17 cellular contexts compared by ENCODE assay signal in the genomic region with DNA sequence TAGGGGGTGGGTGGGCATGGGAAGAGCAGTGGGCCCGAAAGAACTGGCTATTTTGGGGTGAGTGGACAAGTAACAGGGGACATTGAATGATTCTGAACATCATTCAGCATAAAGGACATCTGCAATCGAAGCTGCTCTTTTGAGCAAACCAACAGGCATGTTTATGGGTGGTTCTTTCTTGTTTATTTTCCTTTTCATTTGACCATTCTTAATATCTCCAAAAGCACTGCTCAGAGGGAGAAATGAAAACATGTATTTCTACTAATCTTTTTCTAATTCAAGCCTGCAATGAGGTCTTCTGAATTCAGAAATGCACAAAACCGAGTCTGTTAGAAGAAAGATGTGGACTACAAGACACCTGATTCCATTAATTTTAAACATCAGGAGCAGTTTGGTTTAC. TPM values are rescaled to one million over a fixed set of nuclear protein-coding genes. Genes with fewer than 3 reads are reported as not detected.
DNase-seq lines count a peak whose midpoint lies in the region; ATAC-seq, FAIRE-seq and TF ChIP-seq lines count a peak whose summit lies in the region.
"Had no signal": no experiment of that assay in that cellular context is flagged by ENCODE, and none has a peak within 500 bp of the region (broad histone marks: within the 10 kb centered on the region; RNA-seq: fewer than 3 reads in every experiment).

No MANE protein-coding gene starts in this region.

- no peak for DNase-seq in A549 (ENCODE audit: low read depth in 1 of 2, low spot score in 1 of 2)
- no peak for DNase-seq in IMR-90
- DNase-seq in endodermal cell: no peak
- no peak for DNase-seq in trophoblast cell
- no peak for DNase-seq in SIG-M5 treated with dmso at 0.1 percent for 504 hours (lab: John Stamatoyannopoulos, UW; ENCODE audit: unreplicated experiment)
- DNase-seq in activated CD4-positive, alpha-beta T cell treated with anti-CD3 and anti-CD28 coated beads, Interleukin-2, amount 10 ng/mL, durations not matched to agents 24 days and 14 days: no peak
- DNase-seq: activated CD4-positive, alpha-beta T cell treated with anti-CD3 and anti-CD28 coated beads for 48 hours; activated effector memory CD4-positive, alpha-beta T cell treated with Interleukin-2 at 50 U/mL for 16 hours; DMS153; MG63; NCI-H1694; pancreas; stimulated activated CD4-positive, alpha-beta T cell treated with anti-CD3 and anti-CD28 coated beads, Interleukin-4, amount 100 ng/mL, for 24 hours had no signal

- peak overlapping the region; percentile 97 for H3K4ac ChIP-seq in IMR-90 (ENCODE audit: low read depth, low read length)
- H3K4ac ChIP-seq in trophoblast cell (ENCODE audit: low read depth, low read length): no peak overlapping the region

- no peak overlapping the region for H3K4me3 Mint-ChIP-seq in endodermal cell
- H3K4me3 Mint-ChIP-seq in activated CD4-positive, alpha-beta T cell treated with anti-CD3 and anti-CD28 coated beads, Interleukin-2, amount 10 ng/mL, durations not matched to agents 24 days and 14 days: no peak overlapping the region
- H3K4me3 Mint-ChIP-seq: CD14-positive monocyte had no signal

- H3K9me3 Mint-ChIP-seq in endodermal cell: no peaks in the 10 kb centered on the region
- H3K9me3 Mint-ChIP-seq in activated CD4-positive, alpha-beta T cell treated with anti-CD3 and anti-CD28 coated beads, Interleukin-2, amount 10 ng/mL, durations not matched to agents 24 days and 14 days: no peaks in the 10 kb centered on the region

- H3K36me3 ChIP-seq in IMR-90 (ENCODE audit: control insufficient read depth, insufficient read depth, low read length) (no peaks in the 10 kb centered on the region; the same call in 1 of the 2 replicates), endodermal cell (ENCODE audit: control insufficient read depth, insufficient read depth, low read length) (peaks cover 88% of the 10 kb centered on the region), trophoblast cell (ENCODE audit: control insufficient read depth in 1 of 2, insufficient read depth in 2 of 2, low read length in 2 of 2) (peaks cover 30 to 55% of the 10 kb centered on the region in 2 experiments)
- H3K36me3 ChIP-seq: pancreas had no signal

- H3K4me3 ChIP-seq in A549 (no peak overlapping the region), IMR-90 (ENCODE audit: insufficient read depth, low read depth, low read length) (no peak overlapping the region), endodermal cell (ENCODE audit: low read length) (no peak overlapping the region), trophoblast cell (ENCODE audit: low read depth, low read length) (no peak overlapping the region)
- H3K4me3 ChIP-seq: MG63, pancreas, skin epidermis had no signal

- H2BK12ac ChIP-seq in trophoblast cell (ENCODE audit: low read length): no peak overlapping the region

- POLR2A ChIA-PET in A549 (lab: Yijun Ruan, JAX): interaction anchor here (0.6 kb wide), 1 partner anchor 55 kb away, joined by 3 read pairs; no protein-coding TSS in a partner anchor
- POLR2A ChIA-PET in IMR-90 (lab: Charles Lee; ENCODE audit: unreplicated experiment): no interaction called here

- H3K27me3 Mint-ChIP-seq in endodermal cell (ENCODE audit: insufficient read depth): no peaks in the 10 kb centered on the region
- H3K27me3 Mint-ChIP-seq in activated CD4-positive, alpha-beta T cell treated with anti-CD3 and anti-CD28 coated beads, Interleukin-2, amount 10 ng/mL, durations not matched to agents 24 days and 14 days: peaks cover 12% of the 10 kb centered on the region

- BruUV-seq in IMR-90 (replicated peaks; lab: Mats Ljungman, UMichigan): no TSS peak

- H4K20me1 ChIP-seq in IMR-90 (ENCODE audit: insufficient read depth, low read length): no peaks in the 10 kb centered on the region

- H2AK5ac ChIP-seq in IMR-90 (ENCODE audit: low read depth, low read length) (no peak overlapping the region; the same call in 1 of the 2 replicates), trophoblast cell (ENCODE audit: low read length) (no peak overlapping the region)

- 51% methylated on average over 3 of the region's 3 CpGs for WGBS in A549 (ENCODE audit: missing lambda C conversion rate)
- WGBS in IMR-90 (ENCODE audit: extremely low coverage in 2 of 2, insufficient read length in 1 of 2), 2 experiments: no CpG with 5 or more reads among the region's 3 CpGs
- 92 to 100% methylated on average over 1 to 3 of the region's 3 CpGs for WGBS in endodermal cell (ENCODE audit: insufficient coverage in 1 of 2, insufficient read length in 1 of 2), 2 experiments
- no CpG with 5 or more reads among the region's 3 CpGs for WGBS in trophoblast cell (ENCODE audit: extremely low coverage, insufficient coverage, insufficient read length)

- peaks cover 28% of the 10 kb centered on the region for H3K9me1 ChIP-seq in IMR-90 (ENCODE audit: insufficient read depth, low read length)

- H3K18ac ChIP-seq in IMR-90 (ENCODE audit: low read depth, low read length): peak overlapping the region; percentile 40; the same call in 1 of the 2 replicates
- H3K18ac ChIP-seq in trophoblast cell (ENCODE audit: low read length): no peak overlapping the region

- peak overlapping the region; percentile 92; the same call in 1 of the 2 replicates for H3K23ac ChIP-seq in IMR-90 (ENCODE audit: low read depth, low read length)
- no peak overlapping the region for H3K23ac ChIP-seq in trophoblast cell (ENCODE audit: low read length)

- TF ChIP-seq EP300 in A549 (IDR thresholded peaks at IDR 0.05): no peak

- H3K27ac ChIP-seq in A549 (peak overlapping the region; percentile 73 to 87), IMR-90 (ENCODE audit: insufficient read depth, low read length) (no peak overlapping the region), endodermal cell (ENCODE audit: low read depth, low read length) (peak overlapping the region; percentile 98), trophoblast cell (ENCODE audit: low read depth, low read length) (peak overlapping the region; percentile 90)
- H3K27ac ChIP-seq: pancreas had no signal

- ATAC-seq in A549 (no peak), IMR-90 (ENCODE audit: low read depth) (no peak), HG02970 (IDR thresholded peaks at IDR 0.05; ENCODE audit: low FRiP score, unreplicated experiment) (no peak), GM19397 (IDR thresholded peaks at IDR 0.05; ENCODE audit: unreplicated experiment) (no peak)

- in situ Hi-C loops in IMR-90 (cut with MboI; ENCODE audit: low sequenced_read_pairs): no loop called here

- H3K27me3 ChIP-seq in IMR-90 (ENCODE audit: control insufficient read depth, insufficient read depth, low read length): no peaks in the 10 kb centered on the region
- no peaks in the 10 kb centered on the region for H3K27me3 ChIP-seq in endodermal cell (ENCODE audit: control insufficient read depth, insufficient read depth, low read length, poor library complexity, severe bottlenecking)
- no peaks in the 10 kb centered on the region for H3K27me3 ChIP-seq in trophoblast cell (ENCODE audit: insufficient read depth, low read length)
- H3K27me3 ChIP-seq: MG63, pancreas had no signal

- H3K36me3 Mint-ChIP-seq in endodermal cell (ENCODE audit: low read depth): peaks cover 38% of the 10 kb centered on the region
- H3K36me3 Mint-ChIP-seq in activated CD4-positive, alpha-beta T cell treated with anti-CD3 and anti-CD28 coated beads, Interleukin-2, amount 10 ng/mL, durations not matched to agents 24 days and 14 days (ENCODE audit: low read depth): no peaks in the 10 kb centered on the region
- H3K36me3 Mint-ChIP-seq: CD14-positive monocyte had no signal

- H4K91ac ChIP-seq in IMR-90 (ENCODE audit: insufficient read depth, low read depth, low read length): peak overlapping the region; percentile 96
- H4K91ac ChIP-seq in trophoblast cell (ENCODE audit: low read depth, low read length): no peak overlapping the region

- H4K5ac ChIP-seq in IMR-90 (ENCODE audit: low read depth, low read length): no peak overlapping the region; the same call in 1 of the 2 replicates

- H2BK15ac ChIP-seq in IMR-90 (ENCODE audit: low read depth, low read length): no peak overlapping the region; the same call in 2 of the 3 replicates

- no peaks in the 10 kb centered on the region for H3K9me3 ChIP-seq in A549
- H3K9me3 ChIP-seq in IMR-90 (ENCODE audit: control insufficient read depth, insufficient read depth, low read length): no peaks in the 10 kb centered on the region
- no peaks in the 10 kb centered on the region for H3K9me3 ChIP-seq in endodermal cell (ENCODE audit: control insufficient read depth, low read length)
- H3K9me3 ChIP-seq in trophoblast cell (ENCODE audit: insufficient read depth, low read depth, low read length): no peaks in the 10 kb centered on the region
- H3K9me3 ChIP-seq: MG63, pancreas had no signal

- no peak overlapping the region for H4K12ac ChIP-seq in trophoblast cell (ENCODE audit: low read depth, low read length)

- H3K14ac ChIP-seq in IMR-90 (replicated peaks; ENCODE audit: low read depth, low read length) (0 out of 2 replicates have a peak overlapping the region, but pooled peaks have one; percentile 93), trophoblast cell (ENCODE audit: low read length) (no peak overlapping the region)

- dilution Hi-C loops in IMR-90 (cut with HindIII; ENCODE audit: low sequenced_read_pairs, unreplicated experiment): no loop called here

- H3K27ac Mint-ChIP-seq in endodermal cell: no peak overlapping the region
- no peak overlapping the region for H3K27ac Mint-ChIP-seq in activated CD4-positive, alpha-beta T cell treated with anti-CD3 and anti-CD28 coated beads, Interleukin-2, amount 10 ng/mL, durations not matched to agents 24 days and 14 days
- H3K27ac Mint-ChIP-seq: CD14-positive monocyte had no signal

- peaks cover 35% of the 10 kb centered on the region for H3K4me1 Mint-ChIP-seq in endodermal cell
- H3K4me1 Mint-ChIP-seq in activated CD4-positive, alpha-beta T cell treated with anti-CD3 and anti-CD28 coated beads, Interleukin-2, amount 10 ng/mL, durations not matched to agents 24 days and 14 days: no peaks in the 10 kb centered on the region
- H3K4me1 Mint-ChIP-seq: CD14-positive monocyte had no signal

- TF ChIP-seq CTCF in A549 (IDR thresholded peaks at IDR 0.05): no peak
- TF ChIP-seq CTCF in IMR-90 (conservative IDR thresholded peaks at IDR 0.05; ENCODE audit: low read depth, low read length): no peak
- no peak for TF ChIP-seq CTCF in endodermal cell (conservative IDR thresholded peaks at IDR 0.05)

- H3K4me2 ChIP-seq in A549 (peak overlapping the region; percentile 73), IMR-90 (ENCODE audit: low read depth, low read length) (no peak overlapping the region; the same call in none of the 2 replicates), trophoblast cell (ENCODE audit: low read length) (no peak overlapping the region)

- no peak overlapping the region for H2AK9ac ChIP-seq in IMR-90 (replicated peaks; ENCODE audit: low read depth, low read length, poor library complexity)

- FAIRE-seq in A549 (lab: Jason Lieb, UNC): peak; percentile 13
- FAIRE-seq: pancreas had no signal

- peaks cover 10% of the 10 kb centered on the region for H3K79me2 ChIP-seq in trophoblast cell (ENCODE audit: control insufficient read depth, insufficient read depth, low read length, poor library complexity)

- H2BK120ac ChIP-seq in IMR-90 (ENCODE audit: low read depth, low read length): peak overlapping the region; percentile 95
- no peak overlapping the region for H2BK120ac ChIP-seq in trophoblast cell (ENCODE audit: insufficient read depth, low read length, poor library complexity)

- H3K4me1 ChIP-seq in A549 (peaks cover 75% of the 10 kb centered on the region), IMR-90 (ENCODE audit: control insufficient read depth, insufficient read depth, low read length) (peaks cover 39% of the 10 kb centered on the region), endodermal cell (ENCODE audit: control insufficient read depth, insufficient read depth, low read length) (peaks cover 14% of the 10 kb centered on the region), trophoblast cell (ENCODE audit: control insufficient read depth in 1 of 2, insufficient read depth in 2 of 2, low read length in 2 of 2) (peaks cover 27 to 39% of the 10 kb centered on the region in 2 experiments)
- H3K4me1 ChIP-seq: pancreas had no signal

- intact Hi-C loops in IMR-90 (cut with micrococcal nuclease): loop anchor here (2.0 to 10.0 kb wide), 5 partner anchors 52 to 830 kb away; no protein-coding TSS in a partner anchor
- intact Hi-C loops in activated CD4-positive, alpha-beta T cell treated with anti-CD3 and anti-CD28 coated beads, Interleukin-2, amount 10 ng/mL, durations not matched to agents 24 days and 14 days (cut with micrococcal nuclease): no loop called here

- TF ChIP-seq RAD21 in A549 (conservative IDR thresholded peaks at IDR 0.05 in 1 of 2, IDR thresholded peaks at IDR 0.05 in 1 of 2): no peak
- TF ChIP-seq RAD21 in IMR-90 (IDR thresholded peaks at IDR 0.05; ENCODE audit: low read length): no peak

- peak overlapping the region; percentile 63 to 75; a peak in 3 of 4 replicates for H4K8ac ChIP-seq in IMR-90 (ENCODE audit: low read depth in 2 of 2, low read length in 2 of 2)
- H4K8ac ChIP-seq in trophoblast cell (ENCODE audit: low read depth, low read length): no peak overlapping the region

- no peak for TF ChIP-seq POLR2A in A549 (IDR thresholded peaks at IDR 0.05; ENCODE audit: low read length)
- TF ChIP-seq POLR2A in IMR-90 (IDR thresholded peaks at IDR 0.05; ENCODE audit: low read depth, low read length): no peak

- H2BK5ac ChIP-seq in IMR-90 (ENCODE audit: low read depth, low read length, poor library complexity, severe bottlenecking) (peak overlapping the region; percentile 63), trophoblast cell (ENCODE audit: low read depth, low read length, poor library complexity) (peak overlapping the region; percentile 19)

- no peak overlapping the region for H2AFZ ChIP-seq in IMR-90 (replicated peaks; ENCODE audit: low read length, poor library complexity)
- H2AFZ ChIP-seq in trophoblast cell (ENCODE audit: insufficient read depth, low read length, poor library complexity): no peak overlapping the region

- peak overlapping the region; percentile 97 for H2BK20ac ChIP-seq in IMR-90 (ENCODE audit: low read depth, low read length)

- H3K79me1 ChIP-seq in IMR-90 (ENCODE audit: low read depth in 1 of 2, low read length in 2 of 2) (peaks cover 10 to 65% of the 10 kb centered on the region in 2 experiments), trophoblast cell (ENCODE audit: low read length) (peaks cover 38% of the 10 kb centered on the region)

- CTCF ChIA-PET in A549 (lab: Yijun Ruan, JAX): interaction anchor here (0.6 kb wide), 1 partner anchor 51 kb away, joined by 3 read pairs; no protein-coding TSS in a partner anchor
- CTCF ChIA-PET in IMR-90 (lab: Yijun Ruan, JAX): no interaction called here

- no peak overlapping the region; the same call in 1 of the 2 replicates for H3K56ac ChIP-seq in IMR-90 (ENCODE audit: extremely low read depth, insufficient read depth, low read length)

- H3K9ac ChIP-seq in IMR-90 (ENCODE audit: low read depth, low read length) (no peak overlapping the region), endodermal cell (ENCODE audit: extremely low read depth, low read length, poor library complexity, severe bottlenecking) (no peak overlapping the region), trophoblast cell (ENCODE audit: low read length) (no peak overlapping the region)

RNA-seq across cellular contexts. Expression of a gene that starts 54.0 kb away (rescaled TPM):
- polyA plus RNA-seq in A549 (2011; rRNA removed): 22.3 and 25.4 TPM in 2 replicates
- polyA plus RNA-seq in A549 (2012; cell fraction: cytosol; rRNA removed): 10.1 and 12.6 TPM in 2 replicates
- polyA plus RNA-seq in A549 (2012; cell fraction: nucleus; rRNA removed): 15.0 and 19.7 TPM in 2 replicates
- 18.1 to 23.5 TPM (median 20.8 TPM) in 3 replicates for polyA plus RNA-seq in A549 (2017; fragmentation: RNase III; extraction: RNeasy Plus Mini Kit Qiagen cat#74134 plus additional on column Dnase treatment)
- 36.7 and 38.4 TPM in 2 replicates for polyA minus RNA-seq in A549 (2011; rRNA and poly(A)+ RNA removed)
- total RNA-seq in IMR-90 (2012; rRNA removed): 8.8 and 8.9 TPM in 2 replicates
- polyA plus RNA-seq in IMR-90 (2012; rRNA removed): 4.8 and 4.9 TPM in 2 replicates
- 3.0 and 3.1 TPM in 2 replicates for polyA plus RNA-seq in IMR-90 (2012; cell fraction: cytosol; rRNA removed)
- polyA plus RNA-seq in IMR-90 (2012; cell fraction: nucleus; rRNA removed; ENCODE audit: low replicate concordance): 4.5 and 10.4 TPM in 2 replicates
- 10 to 100 TPM; 14.0 to 16.8 TPM for total RNA-seq in endodermal cell
- polyA plus RNA-seq in endodermal cell (2013, experiment 1 of 2): 29.7 TPM
- 27.3 TPM for polyA plus RNA-seq in endodermal cell (2013, experiment 2 of 2)
- 34.0 and 34.8 TPM in 2 replicates for polyA plus RNA-seq in trophoblast cell (2013)
- total RNA-seq in activated CD4-positive, alpha-beta T cell treated with anti-CD3 and anti-CD28 coated beads, Interleukin-2, amount 10 ng/mL, durations not matched to agents 24 days and 14 days: 0.02 TPM in 1 of 2 replicates, not detected in the other
- polyA plus RNA-seq: CD14-positive monocyte had no signal
